1 cellular context compared by ENCODE assay signal in genomic region chrX:150348365-150348764, GRCh38.
A peak's percentile ranks its signal among the peaks of the same experiment; 100 is the strongest.
TF ChIP-seq lines count a peak whose summit lies in the region.

No MANE protein-coding gene starts in this region.

TF ChIP-seq in GM23338, 12 proteins besides CTCF, POLR2A, EP300 and RAD21 (continued from another document):
- TF ChIP-seq ZNF462 (CRISPR knock-in tag; IDR thresholded peaks at IDR 0.05) (peak; percentile 56; the same call in 1 of the 2 replicates), JUNB (IDR thresholded peaks at IDR 0.05; ENCODE audit: unreplicated experiment) (no peak), CREB1 (CRISPR knock-in tag; IDR thresholded peaks at IDR 0.05; ENCODE audit: low read depth) (no peak), STAT1 (IDR thresholded peaks at IDR 0.05; ENCODE audit: unreplicated experiment) (no peak), EZH2phosphoT487 (IDR thresholded peaks at IDR 0.05; ENCODE audit: unreplicated experiment) (no peak), ZNF331 (CRISPR knock-in tag; IDR thresholded peaks at IDR 0.05; ENCODE audit: low read depth) (no peak), POLR2AphosphoS5 (IDR thresholded peaks at IDR 0.05; ENCODE audit: low read depth) (no peak)
